In genomic region chr9:101028346-101029299, GRCh38 we compare ENCODE assay signal across 9 cellular contexts. TPM values are rescaled to one million over a fixed set of nuclear protein-coding genes. Genes with fewer than 3 reads are reported as not detected.
DNase-seq lines count a peak whose midpoint lies in the region; ATAC-seq and TF ChIP-seq lines count a peak whose summit lies in the region.
"Had no signal": no experiment of that assay in that cellular context is flagged by ENCODE, and none has a peak within 500 bp of the region (broad histone marks: within the 10 kb centered on the region; RNA-seq: fewer than 3 reads in every experiment).

Gene PLPPR1 (plus strand): TSS chr9:101028727.

- no TSS peak for BruUV-seq in Calu3 (replicated peaks; lab: Mats Ljungman, UMichigan)

- no peak for ATAC-seq in activated CD8-positive, alpha-beta T cell treated with anti-CD3 and anti-CD28 coated beads for 36 hours
- peak; percentile 89 to 96 for ATAC-seq in left cardiac atrium
- no peak for ATAC-seq in GM19324 (IDR thresholded peaks at IDR 0.05; ENCODE audit: low FRiP score, unreplicated experiment)
- ATAC-seq: HCT116 had no signal

- POLR2A ChIA-PET in activated CD8-positive, alpha-beta T cell treated with anti-CD3 and anti-CD28 coated beads for 36 hours (lab: Charles Lee), result no interaction called here

- H3K36me3 Mint-ChIP-seq in Calu3 (ENCODE audit: insufficient read depth, unreplicated experiment), result peaks cover 10% of the 10 kb centered on the region
- no peaks in the 10 kb centered on the region for H3K36me3 Mint-ChIP-seq in activated CD8-positive, alpha-beta T cell treated with anti-CD3 and anti-CD28 coated beads for 36 hours (ENCODE audit: low read depth)

- H3K4me1 Mint-ChIP-seq in Calu3 (ENCODE audit: low read depth, unreplicated experiment), result peaks cover 10% of the 10 kb centered on the region
- H3K4me1 Mint-ChIP-seq in activated CD8-positive, alpha-beta T cell treated with anti-CD3 and anti-CD28 coated beads for 36 hours (ENCODE audit: low read depth), result no peaks in the 10 kb centered on the region

- no peak for TF ChIP-seq CTCF in Calu3 (IDR thresholded peaks at IDR 0.05; ENCODE audit: unreplicated experiment)
- no peak for TF ChIP-seq CTCF in activated CD8-positive, alpha-beta T cell treated with anti-CD3 and anti-CD28 coated beads for 36 hours (IDR thresholded peaks at IDR 0.05)

- CTCF ChIA-PET in Calu3 (lab: Charles Lee), result no interaction called here
- CTCF ChIA-PET in activated CD8-positive, alpha-beta T cell treated with anti-CD3 and anti-CD28 coated beads for 36 hours (lab: Charles Lee), result no interaction called here

- no peak within 1 kb of the TSS for H3K27ac Mint-ChIP-seq in Calu3 (ENCODE audit: unreplicated experiment)
- H3K27ac Mint-ChIP-seq in activated CD8-positive, alpha-beta T cell treated with anti-CD3 and anti-CD28 coated beads for 36 hours, result no peak within 1 kb of the TSS

- H3K4me3 Mint-ChIP-seq in Calu3 (ENCODE audit: low read depth, unreplicated experiment), result peak within 1 kb of the TSS; percentile 90
- no peak within 1 kb of the TSS for H3K4me3 Mint-ChIP-seq in activated CD8-positive, alpha-beta T cell treated with anti-CD3 and anti-CD28 coated beads for 36 hours

- no peaks in the 10 kb centered on the region for H3K9me3 Mint-ChIP-seq in Calu3 (ENCODE audit: low read depth, unreplicated experiment)
- H3K9me3 Mint-ChIP-seq in activated CD8-positive, alpha-beta T cell treated with anti-CD3 and anti-CD28 coated beads for 36 hours, result no peaks in the 10 kb centered on the region

- intact Hi-C loops in Calu3 (cut with micrococcal nuclease; ENCODE audit: unreplicated experiment), result no loop called here
- intact Hi-C loops in activated CD8-positive, alpha-beta T cell treated with anti-CD3 and anti-CD28 coated beads for 36 hours (cut with micrococcal nuclease), result no loop called here
- intact Hi-C loops in left cardiac atrium (cut with DNase I), result no loop called here

- H3K27me3 Mint-ChIP-seq in Calu3 (ENCODE audit: unreplicated experiment), result peaks cover 77% of the 10 kb centered on the region
- peaks cover 37% of the 10 kb centered on the region for H3K27me3 Mint-ChIP-seq in activated CD8-positive, alpha-beta T cell treated with anti-CD3 and anti-CD28 coated beads for 36 hours

- DNase-seq in Calu3, result peak; percentile 61
- peak; percentile 60 for DNase-seq in NCI-H128 (lab: John Stamatoyannopoulos, UW; ENCODE audit: unreplicated experiment)
- DNase-seq in activated CD8-positive, alpha-beta T cell treated with anti-CD3 and anti-CD28 coated beads for 36 hours, result peak; percentile 2
- peak; percentile 25 for DNase-seq in left cardiac atrium
- DNase-seq in pons (ENCODE audit: low spot score), result peak; percentile 86
- DNase-seq in LoVo (ENCODE audit: low spot score), result no peak
- DNase-seq in activated CD4-positive, alpha-beta T cell treated with anti-CD3 and anti-CD28 coated beads, Interleukin-2, amount 50 U/mL, for 48 hours, result no peak

RNA-seq across cellular contexts. Expression of gene PLPPR1, which starts in this region (rescaled TPM):
- total RNA-seq in Calu3 (2022) (not detected in 2 replicates), left cardiac atrium (under 1 TPM in 1 of 2 donors, not detected in 1; 0.18 TPM)
- not detected for total RNA-seq in activated CD8-positive, alpha-beta T cell treated with anti-CD3 and anti-CD28 coated beads for 36 hours

Comparison
In these comparisons a context has a peak if more than half of its experiments do, and no peak if none do; other contexts are left out.
1. Peak in DNase-seq in Calu3; RNA of the gene not detected or under 1 TPM.
2. Peak in DNase-seq in activated CD8-positive, alpha-beta T cell treated with anti-CD3 and anti-CD28 coated beads for 36 hours; RNA of the gene not detected or under 1 TPM.
3. Peak in DNase-seq and ATAC-seq in left cardiac atrium; RNA of the gene not detected or under 1 TPM.
4. DNase-seq: peak in NCI-H128 (single experiment) and pons (single experiment); none in LoVo (single experiment) and activated CD4-positive, alpha-beta T cell treated with anti-CD3 and anti-CD28 coated beads, Interleukin-2, amount 50 U/mL, for 48 hours (0 of 2).